24 cellular contexts compared by ENCODE assay signal in the genomic region with DNA sequence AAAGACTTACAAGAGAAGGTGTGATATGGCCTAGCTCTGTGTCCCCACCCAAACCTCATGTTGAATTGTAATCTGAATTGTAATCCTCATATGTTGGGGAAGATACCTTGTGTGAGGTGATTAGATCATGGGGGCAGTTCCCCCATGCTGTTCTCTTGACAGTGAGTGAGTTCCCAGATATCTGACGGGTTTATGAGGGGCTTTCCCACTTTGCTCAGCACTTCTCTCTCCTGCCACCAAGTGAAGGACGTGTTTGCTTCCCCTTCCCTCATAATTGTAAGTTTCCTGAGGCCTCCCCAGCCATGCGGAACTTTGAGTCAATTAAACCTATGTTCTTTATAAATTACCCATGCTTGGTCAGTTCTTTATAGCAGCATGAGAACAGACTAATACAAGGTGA.
DNase-seq lines count a peak whose midpoint lies in the region; ATAC-seq and TF ChIP-seq lines count a peak whose summit lies in the region.
"Had no signal": no experiment of that assay in that cellular context is flagged by ENCODE, and none has a peak within 500 bp of the region (broad histone marks: within the 10 kb centered on the region; RNA-seq: fewer than 3 reads in every experiment).

No MANE protein-coding gene starts in this region.

- TF ChIP-seq CTCF in GM12865 (IDR thresholded peaks at IDR 0.05; ENCODE audit: insufficient read depth, low read depth, low read length, missing control alignments) = no peak

- DNase-seq in GM12865 (ENCODE audit: low read depth) (peak; percentile 5), kidney tubule cell (ENCODE audit: low spot score) (peak; percentile 68), erythroblast (lab: John Stamatoyannopoulos, UW) (no peak), amniotic stem cell (lab: John Stamatoyannopoulos, UW) (no peak), caudate nucleus (lab: John Stamatoyannopoulos, UW) (no peak)
- DNase-seq: 8988T; CD4-positive, CD25-positive, alpha-beta regulatory T cell; DMS153; DND-41; GOT3; HFFc6; Kasumi-1; MV-4-11; NCI-H1105; NCI-H1436 treated with DMSO at 0.1 percent for 48 hours; NCI-H187 treated with DMSO at 0.1 percent for 48 hours; NCI-H524; RPMI8226; SHP77; T-cell had no signal

- H3K4me3 ChIP-seq in GM12865 (ENCODE audit: low read depth, low read length) = no peak overlapping the region
- H3K4me3 ChIP-seq: HAP-1 had no signal

- ATAC-seq in GM21723 (IDR thresholded peaks at IDR 0.05; ENCODE audit: unreplicated experiment) (peak; percentile 60), HG03565 (IDR thresholded peaks at IDR 0.05; ENCODE audit: unreplicated experiment) (peak; percentile 52), HG02763 (IDR thresholded peaks at IDR 0.05; ENCODE audit: unreplicated experiment) (no peak)
- ATAC-seq: T-cell had no signal

- H3K27ac ChIP-seq in caudate nucleus (ENCODE audit: low read depth, low read length) = no peak overlapping the region

- no peak for TF ChIP-seq POLR2A in erythroblast (IDR thresholded peaks at IDR 0.05; ENCODE audit: low read length)

Comparison
In these comparisons a context has a peak if more than half of its experiments do, and no peak if none do; other contexts are left out.
1. DNase-seq: peak in GM12865 (single experiment) and kidney tubule cell (single experiment); none in erythroblast (0 of 2), amniotic stem cell (single experiment) and caudate nucleus (0 of 61).